9 cellular contexts compared by ENCODE assay signal in genomic region chrX:44873415-44874270, GRCh38. TPM values are rescaled to one million over a fixed set of nuclear protein-coding genes. Genes with fewer than 3 reads are reported as not detected.
DNase-seq lines count a peak whose midpoint lies in the region; ATAC-seq and TF ChIP-seq lines count a peak whose summit lies in the region.
"Had no signal": no experiment of that assay in that cellular context is flagged by ENCODE, and none has a peak within 500 bp of the region (broad histone marks: within the 10 kb centered on the region; RNA-seq: fewer than 3 reads in every experiment).

No MANE protein-coding gene starts in this region.

- H2BK5ac ChIP-seq in neuronal stem cell (ENCODE audit: low read length): peak overlapping the region; percentile 53

- peak; percentile 42 for DNase-seq in GM03348 (ENCODE audit: low spot score)
- DNase-seq in RKO (ENCODE audit: low spot score): peak; percentile 65
- DNase-seq in activated gamma-delta T cell (lab: John Stamatoyannopoulos, UW): peak; percentile 59
- DNase-seq in foreskin keratinocyte: peak in 1 of 2 donors; percentile 22
- no peak for DNase-seq in neuronal stem cell (ENCODE audit: low spot score)
- peak; percentile 43 to 65 for DNase-seq in tibial artery
- DNase-seq in mesenteric fat pad (ENCODE audit: low spot score): no peak

- H2AK5ac ChIP-seq in neuronal stem cell (ENCODE audit: low read depth, low read length): no peak overlapping the region

- no peaks in the 10 kb centered on the region for H3K4me1 ChIP-seq in foreskin keratinocyte
- no peaks in the 10 kb centered on the region for H3K4me1 ChIP-seq in neuronal stem cell (ENCODE audit: control insufficient read depth in 2 of 2, insufficient read depth in 1 of 2, low read depth in 1 of 2, low read length in 2 of 2)
- peaks cover 0 to 16% (median 7%) of the 10 kb centered on the region in 4 donors for H3K4me1 ChIP-seq in tibial artery

- H3K23ac ChIP-seq in neuronal stem cell (ENCODE audit: low read depth, low read length, poor library complexity): no peak overlapping the region

- peak overlapping the region; percentile 91 for H3K18ac ChIP-seq in neuronal stem cell (ENCODE audit: low read length)

- H2BK12ac ChIP-seq in neuronal stem cell (ENCODE audit: low read length): no peak overlapping the region

- WGBS in neuronal stem cell (ENCODE audit: extremely low coverage in 2 of 2, insufficient read length in 2 of 2, insufficient replicate concordance in 1 of 2), 2 donors: no CpG with 5 or more reads among the region's 99 CpGs

- H2BK120ac ChIP-seq in neuronal stem cell (ENCODE audit: low read depth, low read length): no peak overlapping the region

- H2BK15ac ChIP-seq in neuronal stem cell (ENCODE audit: low read length): no peak overlapping the region

- intact Hi-C loops in tibial artery (cut with DNase I; ENCODE audit: low total_unique reads): no loop called here

- H3K79me1 ChIP-seq in neuronal stem cell (ENCODE audit: low read depth, low read length): peaks cover 2% of the 10 kb centered on the region

- peak overlapping the region; percentile 60 for H3K4me2 ChIP-seq in neuronal stem cell (ENCODE audit: insufficient read depth, low read length, poor library complexity, severe bottlenecking)

- peak overlapping the region; percentile 84 for H2AFZ ChIP-seq in neuronal stem cell (ENCODE audit: low read length)

- TF ChIP-seq CTCF in foreskin keratinocyte (conservative IDR thresholded peaks at IDR 0.05): peak; percentile 16
- TF ChIP-seq CTCF in tibial artery (IDR thresholded peaks at IDR 0.05): no peak

- H3K36me3 ChIP-seq in neuronal stem cell (replicated peaks in 1 of 2; ENCODE audit: control insufficient read depth in 2 of 2, insufficient read depth in 2 of 2, low read length in 2 of 2) (no peaks in the 10 kb centered on the region), tibial artery (no peaks in the 10 kb centered on the region)

- no peaks in the 10 kb centered on the region for H3K9me3 ChIP-seq in neuronal stem cell (replicated peaks in 1 of 2; ENCODE audit: control insufficient read depth in 2 of 2, insufficient read depth in 1 of 2, low read depth in 1 of 2, low read length in 2 of 2)
- H3K9me3 ChIP-seq in tibial artery: no peaks in the 10 kb centered on the region

- peak overlapping the region; percentile 86 for H3K9ac ChIP-seq in neuronal stem cell (ENCODE audit: low read depth, low read length, poor library complexity)

- H3K27ac ChIP-seq in foreskin keratinocyte (peak overlapping the region; percentile 94), neuronal stem cell (replicated peaks; ENCODE audit: low read length) (peak overlapping the region; percentile 74), tibial artery (peak overlapping the region; percentile 97 to 99)

- H3K27me3 ChIP-seq in foreskin keratinocyte (no peaks in the 10 kb centered on the region), neuronal stem cell (ENCODE audit: control insufficient read depth in 3 of 3, insufficient read depth in 3 of 3, low read depth in 1 of 3, low read length in 3 of 3) (no peaks in the 10 kb centered on the region), tibial artery (no peaks in the 10 kb centered on the region)

- H3K4me3 ChIP-seq in neuronal stem cell (ENCODE audit: low read length in 2 of 2): peak overlapping the region; percentile 79 to 93
- H3K4me3 ChIP-seq in tibial artery: peak overlapping the region; percentile 85 to 96

- H4K91ac ChIP-seq in neuronal stem cell (ENCODE audit: low read depth, low read length, poor library complexity): no peak overlapping the region

- no peak overlapping the region for H4K8ac ChIP-seq in neuronal stem cell (ENCODE audit: low read depth, low read length)

- ATAC-seq in HG03045 (IDR thresholded peaks at IDR 0.05; ENCODE audit: unreplicated experiment): peak; percentile 17
- peak; percentile 29 for ATAC-seq in foreskin keratinocyte

- no peak overlapping the region for H3K14ac ChIP-seq in neuronal stem cell (ENCODE audit: low read length)

- no peak overlapping the region for H3K4ac ChIP-seq in neuronal stem cell (ENCODE audit: low read length)

RNA-seq across cellular contexts. Expression of gene KDM6A, which starts 0.7 kb away (rescaled TPM):
- 31.2 and 32.3 TPM in 2 replicates for total RNA-seq in foreskin keratinocyte
- polyA plus RNA-seq in foreskin keratinocyte: 8.9 and 10.0 TPM in 2 replicates
- polyA plus RNA-seq in neuronal stem cell (2013, experiment 1 of 2): 23.6 TPM
- 22.9 TPM for polyA plus RNA-seq in neuronal stem cell (2013, experiment 2 of 2)
- total RNA-seq in mesenteric fat pad: 28.4 TPM

RNA-seq across cellular contexts. Expression of gene DUSP21, which starts 29.8 kb away (rescaled TPM):
- total RNA-seq in foreskin keratinocyte: not detected in 2 replicates
- not detected in 2 replicates for polyA plus RNA-seq in foreskin keratinocyte
- not detected for polyA plus RNA-seq in neuronal stem cell (2013, experiment 1 of 2)
- polyA plus RNA-seq in neuronal stem cell (2013, experiment 2 of 2): not detected
- not detected for total RNA-seq in mesenteric fat pad
- total RNA-seq: pulmonary artery endothelial cell had no signal

Comparison
In these comparisons a context has a peak if more than half of its experiments do, and no peak if none do; other contexts are left out.
1. DNase-seq: peak in GM03348 (single experiment), RKO (single experiment), activated gamma-delta T cell (single experiment) and tibial artery (2 of 2); none in neuronal stem cell (single experiment) and mesenteric fat pad (single experiment).
2. Peak in every context shown above with its lines, with median percentiles within 50 percentile points of each other: H3K27ac ChIP-seq.